Comparison of ENCODE assay signal across 8 cellular contexts in genomic region chr5:173451031-173451430, GRCh38.
DNase-seq lines count a peak whose midpoint lies in the region; ATAC-seq and TF ChIP-seq lines count a peak whose summit lies in the region.

No MANE protein-coding gene starts in this region.

- DNase-seq in GM10248 (ENCODE audit: extremely low spot score) (peak; percentile 36), amniotic epithelial cell (ENCODE audit: low read depth) (peak; percentile 47), sciatic nerve (ENCODE audit: low spot score) (no peak), DMS114 treated with DMSO at 0.1 percent for 48 hours (lab: John Stamatoyannopoulos, UW; ENCODE audit: unreplicated experiment) (no peak)
- no peak for DNase-seq in activated T-helper 1 cell treated with anti-CD3 and anti-CD28 coated beads, Interleukin-12 subunit alpha, Interleukin-12 subunit beta, Interleukin-2, Interleukin-4 antibody, amounts not matched to agents 30 ng/mL and 10 ng/mL and 1 ng/mL, durations not matched to agents 14 hours and 24 hours and 36 hours (ENCODE audit: low spot score)

- H3K27ac Mint-ChIP-seq in nephron = no peak overlapping the region
- H3K27ac Mint-ChIP-seq in activated T-helper 1 cell treated with anti-CD3 and anti-CD28 coated beads, Interleukin-12 subunit alpha, Interleukin-12 subunit beta, Interleukin-2, Interleukin-4 antibody, amounts not matched to agents 30 ng/mL and 10 ng/mL and 1 ng/mL, durations not matched to agents 14 hours and 24 hours and 36 hours = no peak overlapping the region

- peaks cover 20% of the 10 kb centered on the region for H3K4me1 Mint-ChIP-seq in nephron
- H3K4me1 Mint-ChIP-seq in activated T-helper 1 cell treated with anti-CD3 and anti-CD28 coated beads, Interleukin-12 subunit alpha, Interleukin-12 subunit beta, Interleukin-2, Interleukin-4 antibody, amounts not matched to agents 30 ng/mL and 10 ng/mL and 1 ng/mL, durations not matched to agents 14 hours and 24 hours and 36 hours (ENCODE audit: low read depth) = no peaks in the 10 kb centered on the region

- CTCF ChIA-PET in GM10248 (lab: Yijun Ruan, JAX) = interaction anchor here (0.7 to 2.7 kb wide), 11 partner anchors 10 to 130 kb away, joined by 3 to 11 read pairs (median 4); no protein-coding TSS in a partner anchor

- TF ChIP-seq CTCF in GM10248 (IDR thresholded peaks at IDR 0.05; ENCODE audit: control extremely low read depth, extremely low read depth, low read depth, missing control alignments) (peak; percentile 52), nephron (IDR thresholded peaks at IDR 0.05; ENCODE audit: unreplicated experiment in 3 of 3) (peak in 2 of 3 experiments; percentile 14 to 24)

- no peaks in the 10 kb centered on the region for H3K27me3 Mint-ChIP-seq in nephron (ENCODE audit: low read depth)
- H3K27me3 Mint-ChIP-seq in activated T-helper 1 cell treated with anti-CD3 and anti-CD28 coated beads, Interleukin-12 subunit alpha, Interleukin-12 subunit beta, Interleukin-2, Interleukin-4 antibody, amounts not matched to agents 30 ng/mL and 10 ng/mL and 1 ng/mL, durations not matched to agents 14 hours and 24 hours and 36 hours (ENCODE audit: insufficient read depth) = peaks cover 2% of the 10 kb centered on the region

- H3K36me3 Mint-ChIP-seq in nephron (ENCODE audit: low read depth) = no peaks in the 10 kb centered on the region
- no peaks in the 10 kb centered on the region for H3K36me3 Mint-ChIP-seq in activated T-helper 1 cell treated with anti-CD3 and anti-CD28 coated beads, Interleukin-12 subunit alpha, Interleukin-12 subunit beta, Interleukin-2, Interleukin-4 antibody, amounts not matched to agents 30 ng/mL and 10 ng/mL and 1 ng/mL, durations not matched to agents 14 hours and 24 hours and 36 hours (ENCODE audit: low read depth)

- intact Hi-C loops in sciatic nerve (cut with DNase I) = no loop called here
- intact Hi-C loops in activated T-helper 1 cell treated with anti-CD3 and anti-CD28 coated beads, Interleukin-12 subunit alpha, Interleukin-12 subunit beta, Interleukin-2, Interleukin-4 antibody, amounts not matched to agents 30 ng/mL and 10 ng/mL and 1 ng/mL, durations not matched to agents 14 hours and 24 hours and 36 hours (cut with micrococcal nuclease) = no loop called here

- no peak overlapping the region for H3K4me3 Mint-ChIP-seq in nephron
- H3K4me3 Mint-ChIP-seq in activated T-helper 1 cell treated with anti-CD3 and anti-CD28 coated beads, Interleukin-12 subunit alpha, Interleukin-12 subunit beta, Interleukin-2, Interleukin-4 antibody, amounts not matched to agents 30 ng/mL and 10 ng/mL and 1 ng/mL, durations not matched to agents 14 hours and 24 hours and 36 hours = no peak overlapping the region

- peak; percentile 71 for ATAC-seq in HG02870 (IDR thresholded peaks at IDR 0.05; ENCODE audit: unreplicated experiment)
- no peak for ATAC-seq in sciatic nerve
- no peak for ATAC-seq in GM18858 (IDR thresholded peaks at IDR 0.05; ENCODE audit: unreplicated experiment)

- POLR2A ChIA-PET in GM10248 (lab: Yijun Ruan, JAX) = interaction anchor here (0.7 kb wide), 1 partner anchor 203 kb away, joined by 3 read pairs; no protein-coding TSS in a partner anchor

- no peaks in the 10 kb centered on the region for H3K9me3 Mint-ChIP-seq in nephron
- no peaks in the 10 kb centered on the region for H3K9me3 Mint-ChIP-seq in activated T-helper 1 cell treated with anti-CD3 and anti-CD28 coated beads, Interleukin-12 subunit alpha, Interleukin-12 subunit beta, Interleukin-2, Interleukin-4 antibody, amounts not matched to agents 30 ng/mL and 10 ng/mL and 1 ng/mL, durations not matched to agents 14 hours and 24 hours and 36 hours

Comparison
In these comparisons a context has a peak if more than half of its experiments do, and no peak if none do; other contexts are left out.
1. DNase-seq: peak in GM10248 (single experiment) and amniotic epithelial cell (single experiment); none in sciatic nerve (single experiment), activated T-helper 1 cell treated with anti-CD3 and anti-CD28 coated beads, Interleukin-12 subunit alpha, Interleukin-12 subunit beta, Interleukin-2, Interleukin-4 antibody, amounts not matched to agents 30 ng/mL and 10 ng/mL and 1 ng/mL, durations not matched to agents 14 hours and 24 hours and 36 hours (single experiment) and DMS114 treated with DMSO at 0.1 percent for 48 hours (single experiment).